Comparison of ENCODE assay signal across 9 cellular contexts in genomic region chr19:14370169-14370998, GRCh38. TPM values are rescaled to one million over a fixed set of nuclear protein-coding genes. Genes with fewer than 3 reads are reported as not detected.
DNase-seq lines count a peak whose midpoint lies in the region; ATAC-seq and TF ChIP-seq lines count a peak whose summit lies in the region.
"Had no signal": no experiment of that assay in that cellular context is flagged by ENCODE, and none has a peak within 500 bp of the region (broad histone marks: within the 10 kb centered on the region; RNA-seq: fewer than 3 reads in every experiment).

No MANE protein-coding gene starts in this region.

- TF ChIP-seq CTCF in A673 (conservative IDR thresholded peaks at IDR 0.05; ENCODE audit: low read depth, low read length) (no peak), Loucy (conservative IDR thresholded peaks at IDR 0.05; ENCODE audit: low read length) (no peak), ovary (IDR thresholded peaks at IDR 0.05) (no peak)

- peak overlapping the region; percentile 26 for H3K4me2 ChIP-seq in Loucy (ENCODE audit: low read depth, low read length, poor library complexity, severe bottlenecking)

- H3K27ac ChIP-seq in A673 (ENCODE audit: low read depth, low read length, poor library complexity, severe bottlenecking): peak overlapping the region; percentile 47
- H3K27ac ChIP-seq in muscle layer of duodenum (ENCODE audit: low read length): peak overlapping the region; percentile 43
- H3K27ac ChIP-seq in ovary: no peak overlapping the region
- H3K27ac ChIP-seq: epithelial cell of prostate had no signal

- H4K20me1 ChIP-seq in Loucy (ENCODE audit: insufficient read depth, low read length, poor library complexity, severe bottlenecking): no peaks in the 10 kb centered on the region

- H3K4me1 ChIP-seq in A673 (ENCODE audit: insufficient read depth, low read length, poor library complexity, severe bottlenecking): peaks cover 8% of the 10 kb centered on the region
- H3K4me1 ChIP-seq in Loucy (ENCODE audit: insufficient read depth, low read length, poor library complexity, severe bottlenecking): peaks cover 16% of the 10 kb centered on the region
- H3K4me1 ChIP-seq in muscle layer of duodenum (ENCODE audit: control insufficient read depth in 1 of 2, insufficient read depth in 2 of 2, low read length in 2 of 2): peaks cover 0 to 2% of the 10 kb centered on the region in 2 donors
- peaks cover 2% of the 10 kb centered on the region for H3K4me1 ChIP-seq in ovary (ENCODE audit: insufficient read depth)

- no peak for DNase-seq in A673 (ENCODE audit: low spot score)
- peak; percentile 83 for DNase-seq in activated effector memory CD4-positive, alpha-beta T cell treated with anti-CD3 and anti-CD28 coated beads, Interleukin-2, amount 50 U/mL, for 16 hours
- no peak for DNase-seq in cerebellum (ENCODE audit: low spot score)
- DNase-seq in ovary: no peak
- DNase-seq in HCEC 1CT: no peak

- CTCF ChIA-PET in A673 (lab: Charles Lee): interaction anchor here (0.6 to 0.7 kb wide), 2 partner anchors 12 to 80 kb away, joined by 3 to 8 read pairs; no protein-coding TSS in a partner anchor

- POLR2A ChIA-PET in A673 (lab: Charles Lee; ENCODE audit: low non-redundant PET): interaction anchor here (0.7 kb wide), 1 partner anchor 440 kb away, joined by 12 read pairs; no protein-coding TSS in a partner anchor

- 0 out of 2 replicates have a peak overlapping the region, but pooled peaks have one; percentile 40 for H2AFZ ChIP-seq in Loucy (ENCODE audit: low read length)

- no peaks in the 10 kb centered on the region for H3K9me2 ChIP-seq in Loucy (replicated peaks; ENCODE audit: low read depth, low read length)

- 82 to 83% (median 83%) methylated on average over 19 of the region's 19 CpGs for WGBS in ovary, 3 donors

- H3K9ac ChIP-seq in Loucy (ENCODE audit: low read depth, low read length, poor library complexity, severe bottlenecking): peak overlapping the region; percentile 52

- no peak for TF ChIP-seq EP300 in ovary (IDR thresholded peaks at IDR 0.05)

- H3K4me3 ChIP-seq in A673 (ENCODE audit: low read depth, low read length, poor library complexity, severe bottlenecking) (no peak overlapping the region), Loucy (ENCODE audit: low read length, poor library complexity, severe bottlenecking) (no peak overlapping the region), muscle layer of duodenum (ENCODE audit: low read depth in 1 of 2, low read length in 2 of 2) (no peak overlapping the region), ovary (no peak overlapping the region)

- 0 out of 2 replicates have a peak, but pooled peaks cover 3% of the 10 kb centered on the region for H3F3A ChIP-seq in Loucy (ENCODE audit: low read depth)

- no peaks in the 10 kb centered on the region for H3K36me3 ChIP-seq in A673 (ENCODE audit: insufficient read depth, low read length, poor library complexity, severe bottlenecking)
- no peaks in the 10 kb centered on the region for H3K36me3 ChIP-seq in Loucy (ENCODE audit: insufficient read depth, low read length)
- no peaks in the 10 kb centered on the region for H3K36me3 ChIP-seq in muscle layer of duodenum (ENCODE audit: control insufficient read depth in 1 of 2, insufficient read depth in 2 of 2, low read length in 2 of 2)
- H3K36me3 ChIP-seq in ovary: no peaks in the 10 kb centered on the region

- H3K27me3 ChIP-seq in A673 (replicated peaks; ENCODE audit: insufficient read depth, low read depth, low read length, poor library complexity): no peaks in the 10 kb centered on the region
- no peaks in the 10 kb centered on the region for H3K27me3 ChIP-seq in Loucy (ENCODE audit: insufficient read depth, low read length, poor library complexity, severe bottlenecking)
- H3K27me3 ChIP-seq in muscle layer of duodenum (ENCODE audit: low read depth, low read length): no peaks in the 10 kb centered on the region
- H3K27me3 ChIP-seq in ovary: no peaks in the 10 kb centered on the region

- no peaks in the 10 kb centered on the region for H3K79me2 ChIP-seq in Loucy (ENCODE audit: insufficient read depth, low read length)

- intact Hi-C loops in A673 (cut with micrococcal nuclease; ENCODE audit: unreplicated experiment) (no loop called here), ovary (cut with DNase I) (no loop called here)

- H3K9me3 ChIP-seq in A673 (ENCODE audit: low read depth, low read length, poor library complexity, severe bottlenecking): no peaks in the 10 kb centered on the region
- no peaks in the 10 kb centered on the region for H3K9me3 ChIP-seq in Loucy (ENCODE audit: insufficient read depth, low read depth, low read length)
- no peaks in the 10 kb centered on the region for H3K9me3 ChIP-seq in muscle layer of duodenum (ENCODE audit: control insufficient read depth in 1 of 2, low read length in 2 of 2)
- H3K9me3 ChIP-seq in ovary: no peaks in the 10 kb centered on the region

- no peak for ATAC-seq in GM18520 (IDR thresholded peaks at IDR 0.05; ENCODE audit: unreplicated experiment)

- TF ChIP-seq POLR2A in ovary (IDR thresholded peaks at IDR 0.05): no peak

- BruUV-seq in A673 (replicated peaks; lab: Mats Ljungman, UMichigan): no TSS peak

RNA-seq across cellular contexts. Expression of gene ADGRE5, which starts 10.9 kb away (rescaled TPM):
- 45.7 and 51.7 TPM in 2 replicates for total RNA-seq in A673 (2021)
- 1.9 TPM for total RNA-seq in cerebellum
- total RNA-seq in ovary: 10 to 100 TPM in 5 of 7 donors, 1 to 10 TPM in 2; 5.0 to 41.6 (median 25.6) TPM
- polyA plus RNA-seq in ovary: 10 to 100 TPM in 1 of 2 donors, 1 to 10 TPM in 1; 8.3 to 26.3 TPM

RNA-seq across cellular contexts. Expression of gene DDX39A, which starts 48.8 kb away (rescaled TPM):
- total RNA-seq in A673 (2021) (190 and 223 TPM in 2 replicates), cerebellum (26.7 TPM), ovary (10 to 100 TPM; 23.8 to 48.4 (median 31.8) TPM)
- 10 to 100 TPM in 1 of 2 donors, 1 to 10 TPM in 1; 7.9 to 42.5 TPM for polyA plus RNA-seq in ovary

Comparison
In these comparisons a context has a peak if more than half of its experiments do, and no peak if none do; other contexts are left out.
1. H3K27ac ChIP-seq: peak in A673 (single experiment) and muscle layer of duodenum (single experiment); none in ovary (0 of 2).